Comparison of ENCODE assay signal across 9 cellular contexts in genomic region chr19:38478273-38478971, GRCh38. TPM values are rescaled to one million over a fixed set of nuclear protein-coding genes. Genes with fewer than 3 reads are reported as not detected.
DNase-seq lines count a peak whose midpoint lies in the region; ATAC-seq and TF ChIP-seq lines count a peak whose summit lies in the region.
"Had no signal": no experiment of that assay in that cellular context is flagged by ENCODE, and none has a peak within 500 bp of the region (broad histone marks: within the 10 kb centered on the region; RNA-seq: fewer than 3 reads in every experiment).

No MANE protein-coding gene starts in this region.

- ATAC-seq in HG03457 (IDR thresholded peaks at IDR 0.05; ENCODE audit: unreplicated experiment) = no peak
- ATAC-seq in GM18873 (IDR thresholded peaks at IDR 0.05; ENCODE audit: low FRiP score, unreplicated experiment) = no peak

- DNase-seq in AML-193 (lab: John Stamatoyannopoulos, UW) (peak; percentile 4 to 24), NCI-H526 (lab: John Stamatoyannopoulos, UW) (peak; percentile 46 to 76), dermis blood vessel endothelial cell (peak; percentile 21), occipital lobe (lab: John Stamatoyannopoulos, UW) (no peak), activated T-cell treated with anti-CD3 and anti-CD28 coated beads for 4 hours (no peak)
- DNase-seq: stimulated activated CD4-positive, alpha-beta T cell treated with anti-CD3 and anti-CD28 coated beads, Interleukin-4, amount 100 ng/mL, for 4 hours had no signal

- TF ChIP-seq CTCF in GM12874 (IDR thresholded peaks at IDR 0.05; ENCODE audit: insufficient read depth, low read depth, low read length) = peak; percentile 43; the same call in 1 of the 2 replicates

RNA-seq across cellular contexts. Expression of gene RYR1, which starts 44.9 kb away (rescaled TPM):
- under 0.01 and 0.14 TPM in 2 replicates for total RNA-seq in dermis blood vessel endothelial cell
- 4.5 TPM for total RNA-seq in occipital lobe

RNA-seq across cellular contexts. Expression of gene RASGRP4, which starts 52.4 kb away (rescaled TPM):
- total RNA-seq in dermis blood vessel endothelial cell (not detected in 2 replicates), occipital lobe (0.16 TPM)

Comparison
In these comparisons a context has a peak if more than half of its experiments do, and no peak if none do; other contexts are left out.
1. DNase-seq: peak in AML-193 (2 of 2), NCI-H526 (2 of 2) and dermis blood vessel endothelial cell (single experiment); none in occipital lobe (single experiment) and activated T-cell treated with anti-CD3 and anti-CD28 coated beads for 4 hours (single experiment).